ENCODE assay signal across 23 cellular contexts in the genomic region with DNA sequence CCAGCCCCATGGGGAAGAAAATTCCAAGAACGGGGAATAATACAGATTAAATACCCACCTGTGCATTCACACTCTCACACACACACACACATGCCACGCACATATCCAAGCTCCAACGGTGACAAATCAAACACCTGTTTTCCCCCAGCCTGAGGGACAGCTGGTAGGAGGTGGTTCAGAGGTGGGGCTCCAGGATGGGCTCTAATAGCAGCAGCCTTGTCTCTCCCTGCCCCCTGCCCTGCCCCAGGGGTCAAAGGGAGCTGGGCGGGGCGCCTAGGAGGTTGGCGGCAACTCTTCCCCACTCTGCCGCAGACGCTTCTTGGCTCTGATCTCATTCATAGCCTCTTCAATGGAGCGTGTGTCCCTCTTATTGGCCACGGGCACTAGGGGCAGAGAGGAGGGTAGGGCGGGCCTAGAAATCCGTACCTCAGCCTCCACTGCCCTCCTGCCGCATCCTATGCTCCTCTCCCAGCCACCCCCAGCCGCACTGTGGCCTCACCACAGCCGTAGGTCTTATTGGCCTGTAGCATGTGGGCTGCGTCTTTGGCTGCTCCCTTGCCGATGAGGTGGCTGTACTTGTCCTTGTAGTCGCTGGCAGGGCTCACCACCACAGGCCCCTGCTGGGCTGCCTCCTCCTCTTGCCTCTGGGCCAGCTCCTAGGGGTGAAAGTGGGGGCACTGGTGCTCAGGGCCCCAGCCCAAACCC. TPM values are rescaled to one million over a fixed set of nuclear protein-coding genes. Genes with fewer than 3 reads are reported as not detected.
DNase-seq lines count a peak whose midpoint lies in the region; ATAC-seq and TF ChIP-seq lines count a peak whose summit lies in the region.
"Had no signal": no experiment of that assay in that cellular context is flagged by ENCODE, and none has a peak within 500 bp of the region (broad histone marks: within the 10 kb centered on the region; RNA-seq: fewer than 3 reads in every experiment).

No MANE protein-coding gene starts in this region.

- 88% methylated on average over 17 of the region's 18 CpGs for WGBS in prostate gland

- intact Hi-C loops in left ventricle myocardium superior (cut with micrococcal nuclease) (no loop called here), prostate gland (cut with DNase I) (no loop called here)

- no peaks in the 10 kb centered on the region for H3K9me3 ChIP-seq in cardiac muscle cell (ENCODE audit: low read depth)
- H3K9me3 ChIP-seq in prostate gland, result no peaks in the 10 kb centered on the region
- H3K9me3 ChIP-seq: ascending aorta, esophagus squamous epithelium, gastroesophageal sphincter, neutrophil had no signal

- no peak for TF ChIP-seq POLR2A in prostate gland (IDR thresholded peaks at IDR 0.05)

- H3K27ac Mint-ChIP-seq in type B pancreatic cell, result peak overlapping the region; percentile 60

- no peaks in the 10 kb centered on the region for H3K27me3 ChIP-seq in cardiac muscle cell
- H3K27me3 ChIP-seq in prostate gland (replicated peaks; ENCODE audit: insufficient read depth), result no peaks in the 10 kb centered on the region
- H3K27me3 ChIP-seq: ascending aorta, esophagus squamous epithelium, gastroesophageal sphincter, neutrophil had no signal

- peaks cover 13% of the 10 kb centered on the region for H3K36me3 Mint-ChIP-seq in type B pancreatic cell

- no peak for DNase-seq in cardiac muscle cell (ENCODE audit: low read depth in 1 of 2, low spot score in 1 of 2)
- DNase-seq in left ventricle myocardium superior, result no peak
- DNase-seq in SW480 (ENCODE audit: low spot score), result peak; percentile 43
- no peak for DNase-seq in left lobe of liver (ENCODE audit: low spot score)
- DNase-seq in type B pancreatic cell (ENCODE audit: extremely low spot score, unreplicated experiment), result no peak
- DNase-seq in prostate gland (ENCODE audit: low spot score), result no peak
- DNase-seq in dermis blood vessel endothelial cell, result no peak
- no peak for DNase-seq in activated CD4-positive, alpha-beta T cell treated with anti-CD3 and anti-CD28 coated beads, Interleukin-2, amount 50 U/mL, for 48 hours
- DNase-seq: activated CD4-positive, alpha-beta T cell treated with anti-CD3 and anti-CD28 coated beads for 4 hours; activated naive CD4-positive, alpha-beta T cell treated with anti-CD3 and anti-CD28 coated beads, Interleukin-2, amount 50 U/mL, for 16 hours; C1 segment of cervical spinal cord; effector CD4-positive, alpha-beta T cell; esophagus squamous epithelium; KG1; MV-4-11; NCI-H1694 treated with DMSO at 0.1 percent for 48 hours; OCI-M1; retina; T-helper 17 cell had no signal

- TF ChIP-seq CTCF in cardiac muscle cell (IDR thresholded peaks at IDR 0.05; ENCODE audit: low read depth, low read length) (no peak), type B pancreatic cell (conservative IDR thresholded peaks at IDR 0.05) (no peak), prostate gland (IDR thresholded peaks at IDR 0.05) (no peak)

- no peaks in the 10 kb centered on the region for H3K27me3 Mint-ChIP-seq in type B pancreatic cell
- H3K27me3 Mint-ChIP-seq: T-helper 17 cell had no signal

- peaks cover 11% of the 10 kb centered on the region for H3K4me1 Mint-ChIP-seq in type B pancreatic cell (ENCODE audit: unreplicated experiment)

- H3K4me1 ChIP-seq in cardiac muscle cell (ENCODE audit: low read depth) (peaks cover 2% of the 10 kb centered on the region), prostate gland (replicated peaks) (no peaks in the 10 kb centered on the region)
- H3K4me1 ChIP-seq: ascending aorta, esophagus squamous epithelium, gastroesophageal sphincter had no signal

- H3K4me3 ChIP-seq in cardiac muscle cell, result no peak overlapping the region
- no peak overlapping the region for H3K4me3 ChIP-seq in prostate gland
- H3K4me3 ChIP-seq: ascending aorta, esophagus squamous epithelium, gastroesophageal sphincter, lung had no signal

- peaks cover 23% of the 10 kb centered on the region for H3K36me3 ChIP-seq in cardiac muscle cell
- H3K36me3 ChIP-seq in prostate gland, result peaks cover 0 to 9% of the 10 kb centered on the region in 2 donors

- H3K4me3 Mint-ChIP-seq in type B pancreatic cell, result no peak overlapping the region
- H3K4me3 Mint-ChIP-seq: T-helper 17 cell had no signal

- H3K9me3 Mint-ChIP-seq in type B pancreatic cell, result no peaks in the 10 kb centered on the region

- H3K27ac ChIP-seq in cardiac muscle cell (peak overlapping the region; percentile 60), prostate gland (no peak overlapping the region)
- H3K27ac ChIP-seq: ascending aorta, esophagus squamous epithelium, gastroesophageal sphincter, neutrophil had no signal

- ATAC-seq in left ventricle myocardium superior (no peak), left lobe of liver (peak; percentile 22)
- ATAC-seq: gastroesophageal sphincter, T-helper 17 cell had no signal

RNA-seq across cellular contexts. Expression of gene SPAG7, which starts 8.2 kb away (rescaled TPM):
- 199 and 227 TPM in 2 replicates for total RNA-seq in cardiac muscle cell
- polyA plus RNA-seq in cardiac muscle cell, result 394 and 399 TPM in 2 replicates
- total RNA-seq in left ventricle myocardium superior, result 151 TPM
- total RNA-seq in left lobe of liver, result 20.3 TPM
- 60.5 and 73.1 TPM in 2 replicates for total RNA-seq in type B pancreatic cell (ENCODE audit: low replicate concordance)
- 10 to 100 TPM; 54.2 to 72.0 TPM for total RNA-seq in prostate gland
- 57.5 and 64.1 TPM in 2 replicates for total RNA-seq in dermis blood vessel endothelial cell

RNA-seq across cellular contexts. Expression of gene ENO3, which starts 8.5 kb away (rescaled TPM):
- 595 and 1,068 TPM in 2 replicates for total RNA-seq in cardiac muscle cell
- polyA plus RNA-seq in cardiac muscle cell, result 955 and 1,853 TPM in 2 replicates
- 670 TPM for total RNA-seq in left ventricle myocardium superior
- 52.7 TPM for total RNA-seq in left lobe of liver
- 4.8 and 24.0 TPM in 2 replicates for total RNA-seq in type B pancreatic cell (ENCODE audit: low replicate concordance)
- 10 to 100 TPM in 1 of 2 donors, 1 to 10 TPM in 1; 9.7 to 10.2 TPM for total RNA-seq in prostate gland
- 3.3 and 7.0 TPM in 2 replicates for total RNA-seq in dermis blood vessel endothelial cell
- total RNA-seq: ascending aorta had no signal

RNA-seq across cellular contexts. Expression of gene PFN1, which starts 11.1 kb away (rescaled TPM):
- total RNA-seq in cardiac muscle cell (1,337 and 2,688 TPM in 2 replicates), left ventricle myocardium superior (193 TPM), left lobe of liver (254 TPM), type B pancreatic cell (ENCODE audit: low replicate concordance) (404 and 455 TPM in 2 replicates), prostate gland (1,000 to 10,000 TPM in 1 of 2 donors, 100 to 1,000 TPM in 1; 646 to 1,039 TPM), dermis blood vessel endothelial cell (298 and 729 TPM in 2 replicates)
- polyA plus RNA-seq in cardiac muscle cell, result 1,185 and 1,476 TPM in 2 replicates

RNA-seq across cellular contexts. Expression of gene RNF167, which starts 19.3 kb away (rescaled TPM):
- 67.4 and 73.4 TPM in 2 replicates for total RNA-seq in cardiac muscle cell
- 71.4 and 77.1 TPM in 2 replicates for polyA plus RNA-seq in cardiac muscle cell
- 104 TPM for total RNA-seq in left ventricle myocardium superior
- total RNA-seq in left lobe of liver, result 78.9 TPM
- 98.8 and 132 TPM in 2 replicates for total RNA-seq in type B pancreatic cell (ENCODE audit: low replicate concordance)
- 100 to 1,000 TPM in 1 of 2 donors, 10 to 100 TPM in 1; 78.7 to 138 TPM for total RNA-seq in prostate gland
- 13.6 and 23.7 TPM in 2 replicates for total RNA-seq in dermis blood vessel endothelial cell

RNA-seq across cellular contexts. Expression of gene SLC25A11, which starts 19.6 kb away (rescaled TPM):
- total RNA-seq in cardiac muscle cell (118 and 127 TPM in 2 replicates), left ventricle myocardium superior (246 TPM), left lobe of liver (44.7 TPM), type B pancreatic cell (ENCODE audit: low replicate concordance) (60.2 and 63.6 TPM in 2 replicates), prostate gland (10 to 100 TPM; 40.5 to 68.0 TPM), dermis blood vessel endothelial cell (59.2 and 67.8 TPM in 2 replicates)
- 223 and 229 TPM in 2 replicates for polyA plus RNA-seq in cardiac muscle cell

Comparison
In these comparisons a context has a peak if more than half of its experiments do, and no peak if none do; other contexts are left out.
1. RNA of gene ENO3, which starts 8.5 kb away (total RNA-seq): 670 TPM in left ventricle myocardium superior (single experiment) and 595 to 1,068 TPM in cardiac muscle cell; 52.7 TPM in left lobe of liver (single experiment), 4.8 to 24.0 TPM in type B pancreatic cell, 9.7 to 10.2 TPM in prostate gland and 3.3 to 7.0 TPM in dermis blood vessel endothelial cell; every median in the first group is over 10 times any median in the second.